ENCODE assay signal across 16 cellular contexts in the genomic region with DNA sequence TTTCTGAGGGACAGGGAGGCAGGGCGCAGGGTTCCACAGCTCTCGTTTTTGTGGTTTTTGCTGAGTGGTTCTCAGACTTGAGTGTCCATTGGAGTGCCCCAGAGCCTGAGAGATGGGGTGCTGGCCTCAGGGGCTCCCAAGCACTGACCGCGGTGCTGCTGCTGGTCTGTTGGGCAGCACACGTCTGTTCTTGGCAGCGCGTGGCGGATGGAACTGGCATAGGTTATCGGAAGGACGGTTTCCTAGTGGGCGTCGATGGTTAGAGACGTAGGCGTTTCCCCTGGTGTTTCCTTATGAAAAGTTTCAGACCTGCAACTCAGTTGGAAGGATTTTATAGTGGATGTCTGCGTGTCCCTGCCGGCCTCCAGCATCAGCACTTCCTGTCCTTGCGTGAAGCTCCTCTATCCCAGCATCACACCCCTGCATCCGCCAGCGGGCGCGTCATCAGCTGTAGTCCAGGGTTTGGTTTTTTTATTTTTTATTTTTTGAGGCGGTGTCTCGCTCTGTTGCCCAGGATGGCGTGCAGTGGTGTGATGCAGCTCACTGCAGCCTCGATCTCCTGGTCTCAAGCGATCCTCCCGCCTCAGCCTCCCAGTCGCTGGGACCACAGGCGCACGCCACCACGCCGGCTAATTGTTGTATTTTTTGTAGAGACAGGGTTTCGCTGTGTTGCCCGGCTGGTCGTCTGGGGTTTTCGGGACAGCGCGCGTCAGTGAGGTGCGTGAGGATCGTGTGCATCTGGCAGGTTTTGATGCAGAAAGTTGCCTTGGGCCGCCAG. TPM values are rescaled to one million over a fixed set of nuclear protein-coding genes. Genes with fewer than 3 reads are reported as not detected.
A peak's percentile ranks its signal among the peaks of the same experiment; 100 is the strongest.
DNase-seq lines count a peak whose midpoint lies in the region; ATAC-seq, FAIRE-seq and TF ChIP-seq lines count a peak whose summit lies in the region.
"Had no signal": no experiment of that assay in that cellular context is flagged by ENCODE, and none has a peak within 500 bp of the region (broad histone marks: within the 10 kb centered on the region; RNA-seq: fewer than 3 reads in every experiment).

No MANE protein-coding gene starts in this region.

- peak; percentile 94 for FAIRE-seq in bronchial epithelial cell (lab: Jason Lieb, UNC)

- CTCF ChIA-PET in RWPE1 (lab: Yijun Ruan, JAX): interaction anchor here (0.7 kb wide), 1 partner anchor 12 kb away, joined by 3 read pairs; a partner anchor contains a TSS

- peaks cover 0 to 17% (median 0%) of the 10 kb centered on the region in 9 donors for H3K4me1 ChIP-seq in heart right ventricle
- H3K4me1 ChIP-seq in stomach: no peaks in the 10 kb centered on the region
- H3K4me1 ChIP-seq: BE2C, SJCRH30 had no signal

- no peak overlapping the region for H3K27ac ChIP-seq in heart right ventricle
- peak overlapping the region; percentile 7 for H3K27ac ChIP-seq in RWPE1
- H3K27ac ChIP-seq in stomach: no peak overlapping the region
- H3K27ac ChIP-seq: SJCRH30 had no signal

- TF ChIP-seq EP300 in stomach (IDR thresholded peaks at IDR 0.05): no peak

- ATAC-seq in left cardiac atrium: no peak
- ATAC-seq in heart right ventricle: no peak

- DNase-seq in left cardiac atrium: peak; percentile 15
- no peak for DNase-seq in heart right ventricle
- no peak for DNase-seq in RWPE1 (ENCODE audit: low spot score)
- no peak for DNase-seq in bronchial epithelial cell (ENCODE audit: low read depth)
- no peak for DNase-seq in stomach
- DNase-seq in NCI-H774 (lab: John Stamatoyannopoulos, UW): no peak
- DNase-seq in iPS-NIHi11 (ENCODE audit: low spot score): no peak
- DNase-seq: BE2C, EL, KG1, NCI-H1092, NCI-H1436 treated with DMSO at 0.1 percent for 48 hours, NCI-H1930, NCI-H2227 treated with DMSO at 0.1 percent for 48 hours, NCI-H510A, SJCRH30 had no signal

- TF ChIP-seq CTCF in heart right ventricle (IDR thresholded peaks at IDR 0.05) (no peak), RWPE1 (conservative IDR thresholded peaks at IDR 0.05; ENCODE audit: low read depth) (no peak), bronchial epithelial cell (IDR thresholded peaks at IDR 0.05; ENCODE audit: insufficient read depth, low read length, severe bottlenecking) (no peak), stomach (IDR thresholded peaks at IDR 0.05) (no peak)

- intact Hi-C loops in left cardiac atrium (cut with DNase I) (loop anchor here in 1 of 2 donors (10.0 kb wide), 1 partner anchor 184 kb away; no protein-coding TSS in a partner anchor), heart right ventricle (cut with DNase I) (loop anchor here in 1 of 10 donors (10.0 kb wide), 1 partner anchor 56 kb away; no protein-coding TSS in a partner anchor), stomach (cut with DNase I; ENCODE audit: low total_unique reads) (no loop called here)

- no peaks in the 10 kb centered on the region for H3K27me3 ChIP-seq in heart right ventricle
- H3K27me3 ChIP-seq in bronchial epithelial cell (ENCODE audit: control insufficient read depth, insufficient read depth, low read length): no peaks in the 10 kb centered on the region
- no peaks in the 10 kb centered on the region for H3K27me3 ChIP-seq in stomach
- H3K27me3 ChIP-seq: BE2C, SJCRH30 had no signal

- H3K4me3 ChIP-seq in heart right ventricle: no peak overlapping the region
- H3K4me3 ChIP-seq in bronchial epithelial cell (ENCODE audit: low read depth, low read length): no peak overlapping the region
- H3K4me3 ChIP-seq in stomach: no peak overlapping the region
- H3K4me3 ChIP-seq: SJCRH30 had no signal

- 95% methylated on average over 42 of the region's 42 CpGs for WGBS in heart right ventricle, 2 donors
- 94 to 96% (median 95%) methylated on average over 42 of the region's 42 CpGs for WGBS in stomach, 5 donors

- H3K9me3 ChIP-seq in heart right ventricle: no peaks in the 10 kb centered on the region
- H3K9me3 ChIP-seq in stomach: no peaks in the 10 kb centered on the region
- H3K9me3 ChIP-seq: BE2C, SJCRH30 had no signal

- H3K36me3 ChIP-seq in heart right ventricle (peaks cover 0 to 85% (median 66%) of the 10 kb centered on the region in 9 donors), bronchial epithelial cell (ENCODE audit: control insufficient read depth, insufficient read depth, low read length) (peaks cover 56% of the 10 kb centered on the region), stomach (peaks cover 67 to 91% (median 89%) of the 10 kb centered on the region in 4 donors)

- no peak for TF ChIP-seq POLR2A in stomach (IDR thresholded peaks at IDR 0.05)

- POLR2A ChIA-PET in RWPE1 (lab: Yijun Ruan, JAX; ENCODE audit: low non-redundant PET): no interaction called here

RNA-seq across cellular contexts. Expression of a gene that starts 11.8 kb away (rescaled TPM):
- total RNA-seq in left cardiac atrium: 10 to 100 TPM; 10.6 to 14.9 TPM
- 10 to 100 TPM in 3 of 10 donors, 1 to 10 TPM in 7; 6.3 to 13.9 (median 9.3) TPM for total RNA-seq in heart right ventricle
- 10 to 100 TPM in 1 of 2 donors, 1 to 10 TPM in 1; 7.2 to 10.7 TPM for polyA plus RNA-seq in heart right ventricle
- 27.1 and 34.5 TPM in 2 replicates for total RNA-seq in bronchial epithelial cell
- total RNA-seq in stomach: 10 to 100 TPM; 11.9 to 25.6 (median 18.2) TPM
- 10 to 100 TPM; 10.6 to 17.2 (median 15.6) TPM for polyA plus RNA-seq in stomach

RNA-seq across cellular contexts. Expression of a gene that starts 25.1 kb away (rescaled TPM):
- total RNA-seq in left cardiac atrium: 10 to 100 TPM; 33.0 to 40.2 TPM
- 10 to 100 TPM; 33.0 to 50.2 (median 39.2) TPM for total RNA-seq in heart right ventricle
- 10 to 100 TPM; 44.4 to 61.2 TPM for polyA plus RNA-seq in heart right ventricle
- 31.3 and 139 TPM in 2 replicates for total RNA-seq in bronchial epithelial cell
- 10 to 100 TPM in 3 of 5 donors, 1 to 10 TPM in 1, under 1 TPM in 1; 0.58 to 36.4 (median 13.0) TPM for total RNA-seq in stomach
- polyA plus RNA-seq in stomach: 100 to 1,000 TPM in 1 of 3 donors, 10 to 100 TPM in 2; 82.5 to 403 (median 97.0) TPM
